12 cellular contexts compared by ENCODE assay signal in genomic region chr2:98399112-98399511, GRCh38. TPM values are rescaled to one million over a fixed set of nuclear protein-coding genes. Genes with fewer than 3 reads are reported as not detected.
"Had no signal": no experiment of that assay in that cellular context is flagged by ENCODE, and none has a peak within 500 bp of the region (broad histone marks: within the 10 kb centered on the region; RNA-seq: fewer than 3 reads in every experiment).

No MANE protein-coding gene starts in this region.

- ATAC-seq: GM23338, HCT116 had no signal

- H3K27ac ChIP-seq: GM23248 had no signal

- DNase-seq: GM23248, GOT3, H7, H9, HCEC 1CT, HFFc6 had no signal

- FAIRE-seq: H1, H54 had no signal

- H3K4me3 ChIP-seq: GM23248, GM23338, HAP-1 had no signal

- H3K9ac ChIP-seq: GM23248 had no signal

- H3K36me3 ChIP-seq: HAP-1 had no signal

- H3K4me2 ChIP-seq: GM23338 had no signal

- H3K9me3 Mint-ChIP-seq: GM23338, HFFc6 had no signal

- H3K27ac Mint-ChIP-seq: GM23338, H9, HFFc6 had no signal

- H3K4me3 Mint-ChIP-seq: GM23338, H9, HFFc6 had no signal

- H3K9me3 ChIP-seq: HAP-1 had no signal

RNA-seq across cellular contexts. Expression of gene CNGA3, which starts 52.9 kb away (rescaled TPM):
- total RNA-seq: GM23338, H1, H4, H9 had no signal
- polyA plus RNA-seq: GM23338 had no signal
